Comparison of ENCODE assay signal across 8 cellular contexts in the genomic region with DNA sequence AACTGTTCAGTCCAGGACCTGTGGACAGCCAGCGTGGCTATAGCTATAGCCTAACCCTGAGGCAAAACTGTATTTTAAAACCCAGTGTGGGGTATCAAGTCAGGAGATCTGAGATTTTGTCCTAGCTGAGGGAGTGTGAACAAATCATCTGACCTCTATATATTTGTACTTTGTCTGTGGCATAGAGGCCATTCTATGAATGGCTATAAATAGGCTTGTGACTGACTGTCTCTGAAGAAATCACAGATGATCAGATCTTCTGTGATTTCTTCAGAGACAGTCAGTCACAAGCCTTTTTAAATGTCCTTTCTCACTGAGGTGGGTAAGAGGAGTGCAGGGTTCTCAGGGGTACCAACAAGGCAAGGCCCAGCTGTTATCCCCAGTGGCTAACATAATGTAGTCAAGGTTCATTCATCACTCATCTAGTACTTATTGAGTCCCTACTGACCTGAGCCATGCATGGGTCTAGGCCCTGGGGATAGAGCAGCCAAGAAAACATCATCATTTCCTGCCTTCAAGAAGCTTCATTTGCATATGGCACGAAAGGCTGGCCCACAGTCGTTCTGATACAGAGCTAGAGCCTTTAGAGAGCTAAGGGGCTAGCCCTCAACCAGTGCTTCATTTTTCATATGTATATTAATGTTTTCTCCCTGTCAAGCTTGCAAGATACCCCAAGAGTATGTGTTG.
DNase-seq lines count a peak whose midpoint lies in the region; ATAC-seq, FAIRE-seq and TF ChIP-seq lines count a peak whose summit lies in the region.

No MANE protein-coding gene starts in this region.

- FAIRE-seq in D721Med (lab: Jason Lieb, UNC): no peak

- in situ Hi-C loops in GM13976 (cut with MboI; ENCODE audit: low sequenced_read_pairs, unreplicated experiment): no loop called here

- peak overlapping the region; percentile 36; the same call in 1 of the 2 replicates for H3K27ac ChIP-seq in RWPE1

- POLR2A ChIA-PET in RWPE1 (lab: Yijun Ruan, JAX; ENCODE audit: low non-redundant PET): no interaction called here

- TF ChIP-seq CTCF in RWPE1 (conservative IDR thresholded peaks at IDR 0.05; ENCODE audit: low read depth): no peak
- no peak for TF ChIP-seq CTCF in D721Med (IDR thresholded peaks at IDR 0.05; ENCODE audit: insufficient read depth, missing control alignments)
- no peak for TF ChIP-seq CTCF in GM13976 (IDR thresholded peaks at IDR 0.05; ENCODE audit: borderline replicate concordance, control extremely low read depth, extremely low read depth, insufficient read depth, missing control alignments)

- CTCF ChIA-PET in RWPE1 (lab: Yijun Ruan, JAX): no interaction called here

- DNase-seq in RWPE1 (ENCODE audit: low spot score) (no peak), AG08396 (ENCODE audit: low spot score) (no peak), NOMO-1 treated with DMSO at 0.1 percent for 48 hours (lab: John Stamatoyannopoulos, UW; ENCODE audit: unreplicated experiment) (no peak), D721Med (ENCODE audit: insufficient read length, low spot score) (no peak), GM13976 (ENCODE audit: low spot score) (no peak)

- peak; percentile 89 for ATAC-seq in GM18498 (IDR thresholded peaks at IDR 0.05; ENCODE audit: unreplicated experiment)
- ATAC-seq in GM19455 (IDR thresholded peaks at IDR 0.05; ENCODE audit: unreplicated experiment): peak; percentile 76
- ATAC-seq in HG03045 (IDR thresholded peaks at IDR 0.05; ENCODE audit: unreplicated experiment): peak; percentile 75
